Comparison of ENCODE assay signal across 18 cellular contexts in the genomic region with DNA sequence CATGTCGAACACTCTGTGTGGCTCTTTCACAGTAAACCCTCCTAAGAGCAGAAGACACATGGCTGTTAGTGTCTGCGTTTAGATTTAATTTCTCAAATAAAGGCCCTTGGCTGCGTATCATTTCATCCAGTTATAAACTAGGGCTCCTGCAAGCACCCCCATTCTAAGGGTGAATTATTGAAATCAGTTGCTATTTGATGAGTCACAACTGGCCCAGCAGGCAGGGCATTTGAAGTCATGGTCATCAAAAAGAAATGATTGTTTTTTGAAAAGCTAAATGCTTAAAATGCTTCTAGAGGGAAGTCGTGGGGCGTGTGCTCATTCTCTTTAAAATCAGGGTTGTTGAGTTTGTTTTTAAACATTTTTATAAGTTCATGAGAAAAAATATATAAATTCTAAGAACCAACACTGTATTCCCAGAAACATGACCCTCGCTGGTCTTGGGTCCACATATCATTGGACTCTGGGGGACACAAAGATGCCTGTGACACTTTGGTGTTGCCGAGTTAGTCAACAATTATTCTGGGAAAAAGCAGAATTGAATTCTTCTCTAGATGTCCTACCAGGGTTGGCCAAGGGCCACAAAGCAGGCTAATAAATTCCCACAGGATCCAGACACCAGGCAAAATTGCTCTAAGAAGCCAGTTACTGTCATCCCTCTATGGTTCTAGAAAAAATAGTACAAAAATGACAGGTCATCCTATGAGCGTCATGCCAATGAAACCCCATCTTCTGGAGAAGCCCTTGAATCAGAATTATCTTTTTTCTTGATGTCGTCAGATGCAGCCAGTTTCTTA.
DNase-seq lines count a peak whose midpoint lies in the region; ATAC-seq, FAIRE-seq and TF ChIP-seq lines count a peak whose summit lies in the region.
"Had no signal": no experiment of that assay in that cellular context is flagged by ENCODE, and none has a peak within 500 bp of the region (broad histone marks: within the 10 kb centered on the region; RNA-seq: fewer than 3 reads in every experiment).

No MANE protein-coding gene starts in this region.

- CTCF ChIA-PET in IMR-90 (lab: Yijun Ruan, JAX), result no interaction called here

- H2BK15ac ChIP-seq in IMR-90 (ENCODE audit: low read depth, low read length), result peak overlapping the region; percentile 78

- H3K9ac ChIP-seq in IMR-90 (ENCODE audit: low read depth, low read length), result no peak overlapping the region
- H3K9ac ChIP-seq: BLaER1 treated with 17β-estradiol and CSF1 and Interleukin-3, amounts not matched to agents 10 nM and 100 nM; KMS-11 had no signal

- peaks cover 2% of the 10 kb centered on the region; the same call in 1 of the 2 replicates for H3K36me3 ChIP-seq in IMR-90 (ENCODE audit: control insufficient read depth, insufficient read depth, low read length)
- H3K36me3 ChIP-seq in esophagus squamous epithelium, result peaks cover 3 to 18% (median 5%) of the 10 kb centered on the region in 3 donors
- peaks cover 0 to 12% (median 0%) of the 10 kb centered on the region in 3 donors for H3K36me3 ChIP-seq in tibial nerve
- H3K36me3 ChIP-seq: BLaER1 treated with 17β-estradiol and CSF1 and Interleukin-3, amounts not matched to agents 10 nM and 100 nM had no signal

- H4K20me1 ChIP-seq in IMR-90 (ENCODE audit: insufficient read depth, low read length), result no peaks in the 10 kb centered on the region
- H4K20me1 ChIP-seq: BLaER1 treated with 17β-estradiol and CSF1 and Interleukin-3, amounts not matched to agents 10 nM and 100 nM had no signal

- peak overlapping the region; percentile 84 for H2BK120ac ChIP-seq in IMR-90 (ENCODE audit: low read depth, low read length)

- DNase-seq in IMR-90 (peak; percentile 51), esophagus squamous epithelium (lab: John Stamatoyannopoulos, UW) (no peak), myocyte (ENCODE audit: low read depth) (peak; percentile 68), tibial nerve (ENCODE audit: low spot score in 2 of 2) (no peak), HTR-8/SVneo (ENCODE audit: insufficient read length, low spot score) (no peak)
- DNase-seq: activated CD4-positive, alpha-beta T cell treated with anti-CD3 and anti-CD28 coated beads, Interleukin-2, amount 50 U/mL, for 48 hours; activated naive CD8-positive, alpha-beta T cell treated with anti-CD3 and anti-CD28 coated beads for 36 hours; activated T-cell treated with anti-CD3 and anti-CD28 coated beads, Interleukin-2, amount 50 U/mL, for 72 hours; cerebellar nuclear complex; NCI-H1105; NCI-H774; stimulated activated CD4-positive, alpha-beta T cell treated with anti-CD3 and anti-CD28 coated beads, Interleukin-4, amount 100 ng/mL, for 24 hours; stimulated activated CD8-positive, alpha-beta memory T cell treated with anti-CD3 and anti-CD28 coated beads, Interleukin-4, amount 100 ng/mL, for 48 hours had no signal

- no TSS peak for BruUV-seq in IMR-90 (replicated peaks; lab: Mats Ljungman, UMichigan)

- TF ChIP-seq EP300 in tibial nerve (IDR thresholded peaks at IDR 0.05), result peak in 1 of 2 donors; percentile 15

- peak overlapping the region; percentile 70 for H3K4ac ChIP-seq in IMR-90 (ENCODE audit: low read depth, low read length)

- H4K5ac ChIP-seq in IMR-90 (ENCODE audit: low read depth, low read length), result peak overlapping the region; percentile 97

- intact Hi-C loops in IMR-90 (cut with micrococcal nuclease), result no loop called here
- intact Hi-C loops in esophagus squamous epithelium (cut with DNase I), result loop anchor here (10.0 kb wide), 1 partner anchor 51 kb away; no protein-coding TSS in a partner anchor

- peak overlapping the region; percentile 85 for H2BK20ac ChIP-seq in IMR-90 (ENCODE audit: low read depth, low read length)

- H2BK5ac ChIP-seq in IMR-90 (ENCODE audit: low read depth, low read length, poor library complexity, severe bottlenecking), result peak overlapping the region; percentile 93

- TF ChIP-seq RAD21 in IMR-90 (IDR thresholded peaks at IDR 0.05; ENCODE audit: low read length), result no peak

- H3K23ac ChIP-seq in IMR-90 (ENCODE audit: low read depth, low read length), result 0 out of 2 replicates have a peak overlapping the region, but pooled peaks have one; percentile 14

- no peak for TF ChIP-seq CTCF in IMR-90 (conservative IDR thresholded peaks at IDR 0.05; ENCODE audit: low read depth, low read length)
- TF ChIP-seq CTCF in esophagus squamous epithelium (IDR thresholded peaks at IDR 0.05), result no peak
- no peak for TF ChIP-seq CTCF in tibial nerve (IDR thresholded peaks at IDR 0.05)

- WGBS in IMR-90 (ENCODE audit: extremely low coverage in 2 of 2, insufficient read length in 1 of 2), 2 experiments, result 80% methylated on average over 1 of the region's 9 CpGs; no CpG with 5 or more reads in 1 of the 2 experiments
- 77 to 86% methylated on average over 9 of the region's 9 CpGs for WGBS in esophagus squamous epithelium, 2 donors
- 52 to 55% methylated on average over 9 of the region's 9 CpGs for whole genome bisulfite sequencing in tibial nerve, 2 donors

- H3K9me1 ChIP-seq in IMR-90 (ENCODE audit: insufficient read depth, low read length), result peaks cover 9% of the 10 kb centered on the region

- no peak for FAIRE-seq in HTR-8/SVneo (lab: Jason Lieb, UNC)

- H4K8ac ChIP-seq in IMR-90 (ENCODE audit: low read depth in 2 of 2, low read length in 2 of 2), result peak overlapping the region; percentile 62 to 82

- H3K79me1 ChIP-seq in IMR-90 (ENCODE audit: low read depth in 1 of 2, low read length in 2 of 2), result 0 out of 4 replicates have a peak, but pooled peaks cover 0 to 3% of the 10 kb centered on the region in 2 experiments

- H3K4me2 ChIP-seq in IMR-90 (ENCODE audit: low read depth, low read length), result no peak overlapping the region; the same call in 1 of the 2 replicates
- H3K4me2 ChIP-seq: BLaER1 treated with 17β-estradiol and CSF1 and Interleukin-3, amounts not matched to agents 10 nM and 100 nM; KMS-11 had no signal

- H3K56ac ChIP-seq in IMR-90 (ENCODE audit: extremely low read depth, insufficient read depth, low read length), result peak overlapping the region; percentile 33; the same call in 1 of the 2 replicates

- H2AFZ ChIP-seq in IMR-90 (replicated peaks; ENCODE audit: low read length, poor library complexity), result no peak overlapping the region

- peak overlapping the region; percentile 97 for H3K18ac ChIP-seq in IMR-90 (ENCODE audit: low read depth, low read length)

- H4K91ac ChIP-seq in IMR-90 (ENCODE audit: insufficient read depth, low read depth, low read length), result peak overlapping the region; percentile 88

- H3K4me1 ChIP-seq in IMR-90 (ENCODE audit: control insufficient read depth, insufficient read depth, low read length) (peaks cover 20% of the 10 kb centered on the region), esophagus squamous epithelium (peaks cover 0 to 47% (median 0%) of the 10 kb centered on the region in 3 donors), tibial nerve (peaks cover 0 to 73% (median 31%) of the 10 kb centered on the region in 4 donors)

- peak overlapping the region; percentile 71 for H2AK5ac ChIP-seq in IMR-90 (ENCODE audit: low read depth, low read length)

- peak overlapping the region; percentile 6 for H2AK9ac ChIP-seq in IMR-90 (replicated peaks; ENCODE audit: low read depth, low read length, poor library complexity)

- H3K27ac ChIP-seq in IMR-90 (ENCODE audit: insufficient read depth, low read length) (peak overlapping the region; percentile 77), esophagus squamous epithelium (peak overlapping the region; percentile 30 to 93 (median 87)), tibial nerve (peak overlapping the region; percentile 29 to 89 (median 59))
- H3K27ac ChIP-seq: BLaER1 treated with 17β-estradiol and CSF1 and Interleukin-3, amounts not matched to agents 10 nM and 100 nM; KMS-11 had no signal

- in situ Hi-C loops in IMR-90 (cut with MboI; ENCODE audit: low sequenced_read_pairs), result no loop called here

- TF ChIP-seq POLR2A in IMR-90 (IDR thresholded peaks at IDR 0.05; ENCODE audit: low read depth, low read length) (no peak), esophagus squamous epithelium (IDR thresholded peaks at IDR 0.05) (no peak), tibial nerve (IDR thresholded peaks at IDR 0.05) (no peak)

- ATAC-seq in IMR-90 (ENCODE audit: low read depth), result no peak
- no peak for ATAC-seq in GM21723 (IDR thresholded peaks at IDR 0.05; ENCODE audit: unreplicated experiment)
- ATAC-seq in GM21528 (IDR thresholded peaks at IDR 0.05; ENCODE audit: low FRiP score, unreplicated experiment), result no peak
- no peak for ATAC-seq in GM19397 (IDR thresholded peaks at IDR 0.05; ENCODE audit: unreplicated experiment)
- ATAC-seq: activated T-cell treated with anti-CD3 and anti-CD28 coated beads, Interleukin-2, amount 50 U/mL, for 72 hours had no signal

- dilution Hi-C loops in IMR-90 (cut with HindIII; ENCODE audit: low sequenced_read_pairs, unreplicated experiment), result no loop called here

- H3K4me3 ChIP-seq in IMR-90 (ENCODE audit: insufficient read depth, low read depth, low read length) (no peak overlapping the region), esophagus squamous epithelium (peak overlapping the region in 2 of 4 donors; percentile 39 to 61), tibial nerve (no peak overlapping the region)
- H3K4me3 ChIP-seq: BLaER1 treated with 17β-estradiol and CSF1 and Interleukin-3, amounts not matched to agents 10 nM and 100 nM had no signal

- H3K27me3 ChIP-seq in IMR-90 (ENCODE audit: control insufficient read depth, insufficient read depth, low read length) (no peaks in the 10 kb centered on the region), esophagus squamous epithelium (no peaks in the 10 kb centered on the region), tibial nerve (no peaks in the 10 kb centered on the region)
- H3K27me3 ChIP-seq: BLaER1 treated with 17β-estradiol and CSF1 and Interleukin-3, amounts not matched to agents 10 nM and 100 nM had no signal

- peak overlapping the region; percentile 72 for H3K14ac ChIP-seq in IMR-90 (replicated peaks; ENCODE audit: low read depth, low read length)

- H3K9me3 ChIP-seq in IMR-90 (ENCODE audit: control insufficient read depth, insufficient read depth, low read length) (no peaks in the 10 kb centered on the region), esophagus squamous epithelium (no peaks in the 10 kb centered on the region), tibial nerve (no peaks in the 10 kb centered on the region)
- H3K9me3 ChIP-seq: BLaER1 treated with 17β-estradiol and CSF1 and Interleukin-3, amounts not matched to agents 10 nM and 100 nM had no signal

- POLR2A ChIA-PET in IMR-90 (lab: Charles Lee; ENCODE audit: unreplicated experiment), result no interaction called here

TF ChIP-seq in IMR-90, 13 proteins besides CTCF, POLR2A, EP300 and RAD21 (continues in another document):
- TF ChIP-seq FOS (IDR thresholded peaks at IDR 0.05; ENCODE audit: low read depth, low read length) (0 out of 2 replicates have a peak, but pooled peaks have one; percentile 36), MAZ (IDR thresholded peaks at IDR 0.05; ENCODE audit: borderline replicate concordance, low read depth, low read length) (no peak)

Comparison
In these comparisons a context has a peak if more than half of its experiments do, and no peak if none do; other contexts are left out.
1. DNase-seq: peak in IMR-90 (single experiment) and myocyte (single experiment); none in esophagus squamous epithelium (single experiment), tibial nerve (0 of 2) and HTR-8/SVneo (single experiment).
2. Peak in every context shown above with its lines, with median percentiles within 50 percentile points of each other: H3K27ac ChIP-seq.